Comparison of ENCODE assay signal across 9 cellular contexts in the genomic region with DNA sequence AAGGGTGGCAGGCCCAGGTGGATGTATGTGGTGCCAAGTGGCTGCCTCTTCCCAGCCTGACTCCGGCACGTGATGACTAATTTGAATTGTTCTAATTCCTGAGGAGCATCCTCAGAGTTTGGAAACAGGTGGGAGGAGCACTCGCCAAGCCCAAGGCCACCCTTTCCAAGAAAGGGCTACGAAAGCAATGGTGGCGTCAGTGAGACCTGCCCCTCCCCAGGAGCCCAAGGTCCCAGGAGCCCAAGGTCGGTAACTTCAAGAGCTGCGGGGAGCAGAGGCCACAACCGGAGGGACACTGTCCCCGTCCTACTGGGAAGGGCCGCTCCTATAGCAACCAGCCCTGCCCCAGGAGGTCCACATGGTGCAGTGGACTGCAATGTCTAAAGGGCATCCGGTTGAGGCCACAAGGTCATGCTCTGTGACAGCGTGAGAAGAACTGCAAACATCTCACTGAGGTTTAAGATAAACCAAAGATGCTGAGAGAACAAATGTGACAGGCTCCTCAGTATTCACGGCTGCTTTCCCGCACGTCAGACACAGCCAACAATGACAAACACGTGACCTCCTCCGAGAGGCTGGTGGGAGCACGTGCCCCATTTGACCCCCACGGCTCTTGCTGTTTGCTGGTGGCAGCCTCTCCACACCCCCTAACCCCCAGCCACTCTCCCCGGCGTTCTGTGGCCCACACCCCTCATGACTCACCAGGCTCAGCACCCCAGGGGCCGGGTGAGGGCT.
DNase-seq lines count a peak whose midpoint lies in the region; ATAC-seq and TF ChIP-seq lines count a peak whose summit lies in the region.
"Had no signal": no experiment of that assay in that cellular context is flagged by ENCODE, and none has a peak within 500 bp of the region (broad histone marks: within the 10 kb centered on the region; RNA-seq: fewer than 3 reads in every experiment).

No MANE protein-coding gene starts in this region.

- peaks cover 0 to 13% of the 10 kb centered on the region in 2 donors for H3K4me1 ChIP-seq in breast epithelium
- peaks cover 69% of the 10 kb centered on the region for H3K4me1 ChIP-seq in upper lobe of right lung

- H3K36me3 ChIP-seq in breast epithelium (no peaks in the 10 kb centered on the region), upper lobe of right lung (no peaks in the 10 kb centered on the region)

- DNase-seq in HuH-7.5 (ENCODE audit: low spot score): peak; percentile 71
- DNase-seq in breast epithelium (ENCODE audit: low spot score in 2 of 2): no peak
- peak; percentile 82 for DNase-seq in inferior parietal cortex (ENCODE audit: extremely low spot score)
- no peak for DNase-seq in upper lobe of right lung
- DNase-seq: activated CD4-positive, alpha-beta T cell treated with anti-CD3 and anti-CD28 coated beads, Interleukin-2, amount 10 ng/mL, durations not matched to agents 7 days and 5 days had no signal

- H3K27me3 ChIP-seq in breast epithelium (no peaks in the 10 kb centered on the region), upper lobe of right lung (no peaks in the 10 kb centered on the region)

- peak overlapping the region; percentile 52 for H3K4me3 Mint-ChIP-seq in stimulated activated memory B cell treated with anti-CD40 and anti-IgM and Interleukin-4, amounts not matched to agents 10 μg/mL and 1 μg/mL and 100 μg/mL, for 72 hours
- H3K4me3 Mint-ChIP-seq: activated CD4-positive, alpha-beta T cell treated with anti-CD3 and anti-CD28 coated beads, Interleukin-2, amount 10 ng/mL, durations not matched to agents 7 days and 5 days had no signal

- peaks cover 87% of the 10 kb centered on the region for H3K4me1 Mint-ChIP-seq in stimulated activated memory B cell treated with anti-CD40 and anti-IgM and Interleukin-4, amounts not matched to agents 10 μg/mL and 1 μg/mL and 100 μg/mL, for 72 hours

- no peak for TF ChIP-seq POLR2A in breast epithelium (IDR thresholded peaks at IDR 0.05)

- peak overlapping the region; percentile 90 for H3K27ac Mint-ChIP-seq in stimulated activated memory B cell treated with anti-CD40 and anti-IgM and Interleukin-4, amounts not matched to agents 10 μg/mL and 1 μg/mL and 100 μg/mL, for 72 hours
- H3K27ac Mint-ChIP-seq: activated CD4-positive, alpha-beta T cell treated with anti-CD3 and anti-CD28 coated beads, Interleukin-2, amount 10 ng/mL, durations not matched to agents 7 days and 5 days had no signal

- no peaks in the 10 kb centered on the region for H3K9me3 Mint-ChIP-seq in stimulated activated memory B cell treated with anti-CD40 and anti-IgM and Interleukin-4, amounts not matched to agents 10 μg/mL and 1 μg/mL and 100 μg/mL, for 72 hours
- H3K9me3 Mint-ChIP-seq: activated CD4-positive, alpha-beta T cell treated with anti-CD3 and anti-CD28 coated beads, Interleukin-2, amount 10 ng/mL, durations not matched to agents 7 days and 5 days had no signal

- no peak overlapping the region for H3K4me3 ChIP-seq in breast epithelium
- H3K4me3 ChIP-seq in upper lobe of right lung: no peak overlapping the region

- H3K9me3 ChIP-seq in breast epithelium (no peaks in the 10 kb centered on the region), upper lobe of right lung (no peaks in the 10 kb centered on the region)

- ATAC-seq in stimulated activated memory B cell treated with anti-CD40 and anti-IgM and Interleukin-4, amounts not matched to agents 10 μg/mL and 1 μg/mL and 100 μg/mL, for 72 hours: peak; percentile 47
- no peak for ATAC-seq in upper lobe of right lung
- no peak for ATAC-seq in HG02588 (IDR thresholded peaks at IDR 0.05; ENCODE audit: unreplicated experiment)
- ATAC-seq in GM21381 (IDR thresholded peaks at IDR 0.05; ENCODE audit: unreplicated experiment): no peak
- ATAC-seq in HG02610 (IDR thresholded peaks at IDR 0.05; ENCODE audit: unreplicated experiment): no peak

- peak overlapping the region; percentile 50 to 77 for H3K27ac ChIP-seq in breast epithelium
- H3K27ac ChIP-seq in upper lobe of right lung: no peak overlapping the region

- no peaks in the 10 kb centered on the region for H3K27me3 Mint-ChIP-seq in stimulated activated memory B cell treated with anti-CD40 and anti-IgM and Interleukin-4, amounts not matched to agents 10 μg/mL and 1 μg/mL and 100 μg/mL, for 72 hours
- H3K27me3 Mint-ChIP-seq: activated CD4-positive, alpha-beta T cell treated with anti-CD3 and anti-CD28 coated beads, Interleukin-2, amount 10 ng/mL, durations not matched to agents 7 days and 5 days had no signal

- H3K36me3 Mint-ChIP-seq in stimulated activated memory B cell treated with anti-CD40 and anti-IgM and Interleukin-4, amounts not matched to agents 10 μg/mL and 1 μg/mL and 100 μg/mL, for 72 hours: peaks cover 12% of the 10 kb centered on the region

- intact Hi-C loops in breast epithelium (cut with DNase I; ENCODE audit: low total_unique reads) (loop anchor here (10.0 kb wide), 1 partner anchor 81 kb away; no protein-coding TSS in a partner anchor), upper lobe of right lung (cut with DNase I) (no loop called here)

- TF ChIP-seq CTCF in breast epithelium (IDR thresholded peaks at IDR 0.05) (no peak), upper lobe of right lung (IDR thresholded peaks at IDR 0.05) (no peak)

Comparison
In these comparisons a context has a peak if more than half of its experiments do, and no peak if none do; other contexts are left out.
1. DNase-seq: peak in HuH-7.5 (single experiment) and inferior parietal cortex (single experiment); none in breast epithelium (0 of 2) and upper lobe of right lung (single experiment).